ENCODE assay signal across 12 cellular contexts in genomic region chr21:43766734-43767497, GRCh38. TPM values are rescaled to one million over a fixed set of nuclear protein-coding genes. Genes with fewer than 3 reads are reported as not detected.
DNase-seq lines count a peak whose midpoint lies in the region; ATAC-seq, FAIRE-seq and TF ChIP-seq lines count a peak whose summit lies in the region.
"Had no signal": no experiment of that assay in that cellular context is flagged by ENCODE, and none has a peak within 500 bp of the region (broad histone marks: within the 10 kb centered on the region; RNA-seq: fewer than 3 reads in every experiment).

No MANE protein-coding gene starts in this region.

- CTCF ChIA-PET in A549 (lab: Yijun Ruan, JAX) (interaction anchor here (0.6 kb wide), 1 partner anchor 434 kb away, joined by 3 read pairs; no protein-coding TSS in a partner anchor), HEK293T (lab: Yijun Ruan, JAX) (no interaction called here), GM12878 (lab: Yijun Ruan, JAX) (no interaction called here)

- WGBS in A549 (ENCODE audit: missing lambda C conversion rate): 87% methylated on average over 23 of the region's 34 CpGs
- 90% methylated on average over 34 of the region's 34 CpGs for WGBS in GM12878 (ENCODE audit: insufficient coverage, insufficient replicate concordance, low lambda C conversion rate, missing lambda C conversion rate)

- no peaks in the 10 kb centered on the region for H3K9me3 Mint-ChIP-seq in stimulated activated effector memory CD8-positive, alpha-beta T cell treated with anti-CD3 and anti-CD28 coated beads, Interleukin-12 subunit alpha, Interleukin-12 subunit beta, amount 100 ng/mL, for 72 hours

- intact Hi-C loops in GM12878 (cut with micrococcal nuclease; ENCODE audit: unreplicated experiment) (no loop called here), mucosa of descending colon (cut with DNase I, micrococcal nuclease) (no loop called here)

- no peaks in the 10 kb centered on the region for H3K9me3 ChIP-seq in A549
- H3K9me3 ChIP-seq in GM12878 (replicated peaks; ENCODE audit: control insufficient read depth, insufficient read depth, low read length): peaks cover 2% of the 10 kb centered on the region; the same call in 1 of the 3 replicates
- no peaks in the 10 kb centered on the region for H3K9me3 ChIP-seq in mucosa of descending colon
- H3K9me3 ChIP-seq: tibial artery had no signal

- H3K36me3 ChIP-seq in GM12878 (ENCODE audit: control insufficient read depth in 2 of 2, insufficient read depth in 2 of 2, low read length in 1 of 2) (no peaks in the 10 kb centered on the region), mucosa of descending colon (ENCODE audit: low read depth) (no peaks in the 10 kb centered on the region)

- ATAC-seq in A549 (peak; percentile 7 to 11; a peak in 5 of 6 replicates), GM12878 (no peak), mucosa of descending colon (peak; percentile 55)
- no peak for ATAC-seq in stimulated activated effector memory CD8-positive, alpha-beta T cell treated with anti-CD3 and anti-CD28 coated beads, Interleukin-12 subunit alpha, Interleukin-12 subunit beta, amount 100 ng/mL, for 72 hours

- TF ChIP-seq POLR2A in A549 (IDR thresholded peaks at IDR 0.05; ENCODE audit: low read length): no peak
- peak; percentile 73 for TF ChIP-seq POLR2A in GM12878 (IDR thresholded peaks at IDR 0.05; ENCODE audit: low read depth, low read length)

- TF ChIP-seq EP300 in A549 (IDR thresholded peaks at IDR 0.05) (no peak), GM12878 (IDR thresholded peaks at IDR 0.05; ENCODE audit: borderline replicate concordance in 1 of 2, control insufficient read depth in 1 of 2, low read depth in 2 of 2, low read length in 2 of 2) (no peak)

- peaks cover 55% of the 10 kb centered on the region for H3K4me1 ChIP-seq in A549
- H3K4me1 ChIP-seq in GM12878 (ENCODE audit: control insufficient read depth, insufficient read depth, low read length): no peaks in the 10 kb centered on the region
- H3K4me1 ChIP-seq in mucosa of descending colon (ENCODE audit: low read depth): peaks cover 8% of the 10 kb centered on the region

- peak overlapping the region; percentile 94 to 97 for H3K27ac ChIP-seq in A549
- no peak overlapping the region for H3K27ac ChIP-seq in GM12878 (ENCODE audit: control insufficient read depth, insufficient read depth)
- H3K27ac ChIP-seq: tibial artery had no signal

- FAIRE-seq in A549 (lab: Jason Lieb, UNC): no peak
- FAIRE-seq in GM12878 (lab: Jason Lieb, UNC): no peak

- peaks cover 11% of the 10 kb centered on the region for H3K36me3 Mint-ChIP-seq in stimulated activated effector memory CD8-positive, alpha-beta T cell treated with anti-CD3 and anti-CD28 coated beads, Interleukin-12 subunit alpha, Interleukin-12 subunit beta, amount 100 ng/mL, for 72 hours

- in situ Hi-C loops in GM12878 (cut with MboI): no loop called here

- TF ChIP-seq CTCF in A549 (IDR thresholded peaks at IDR 0.05) (no peak), GM12878 (IDR thresholded peaks at IDR 0.05 in 2 of 3, conservative IDR thresholded peaks at IDR 0.05 in 1 of 3; ENCODE audit: control insufficient read depth in 2 of 3, extremely low read depth in 1 of 3, insufficient read depth in 1 of 3, low read depth in 3 of 3, low read length in 3 of 3) (no peak), mucosa of descending colon (IDR thresholded peaks at IDR 0.05) (no peak)

- no peaks in the 10 kb centered on the region for H3K27me3 ChIP-seq in GM12878 (replicated peaks in 1 of 2; ENCODE audit: control insufficient read depth in 2 of 2, insufficient read depth in 2 of 2, low read length in 1 of 2)
- H3K27me3 ChIP-seq: tibial artery had no signal

- SMC1A ChIA-PET in GM12878 (lab: Charles Lee; ENCODE audit: uncharacterized antibody, unreplicated experiment): no interaction called here

- peaks cover 8% of the 10 kb centered on the region for H3K4me1 Mint-ChIP-seq in stimulated activated effector memory CD8-positive, alpha-beta T cell treated with anti-CD3 and anti-CD28 coated beads, Interleukin-12 subunit alpha, Interleukin-12 subunit beta, amount 100 ng/mL, for 72 hours

- peak in 1 of 2 experiments; percentile 67 for DNase-seq in A549 (ENCODE audit: low read depth in 1 of 2, low spot score in 1 of 2)
- no peak for DNase-seq in HEK293T (ENCODE audit: extremely low spot score)
- no peak for DNase-seq in GM12878 (ENCODE audit: low read depth, low spot score)
- DNase-seq in mucosa of descending colon: no peak
- DNase-seq in GM19238 (ENCODE audit: insufficient read length, low spot score): no peak
- DNase-seq in cerebellar cortex (ENCODE audit: low spot score): no peak
- no peak for DNase-seq in stimulated activated effector memory CD8-positive, alpha-beta T cell treated with anti-CD3 and anti-CD28 coated beads, Interleukin-12 subunit alpha, Interleukin-12 subunit beta, amount 100 ng/mL, for 72 hours (ENCODE audit: low spot score in 2 of 2)
- DNase-seq in NOMO-1 (lab: John Stamatoyannopoulos, UW; ENCODE audit: unreplicated experiment in 2 of 2): no peak
- DNase-seq: KG1; NCI-H1694; NK-92 treated with Interleukin-12 subunit alpha and Interleukin-12 subunit beta, amount 100 ng/mL, for 24 hours; tibial artery had no signal

- no peak overlapping the region for H3K4me3 Mint-ChIP-seq in stimulated activated effector memory CD8-positive, alpha-beta T cell treated with anti-CD3 and anti-CD28 coated beads, Interleukin-12 subunit alpha, Interleukin-12 subunit beta, amount 100 ng/mL, for 72 hours

- no TSS peak for BruUV-seq in GM12878 (replicated peaks; lab: Mats Ljungman, UMichigan)

- no peak for TF ChIP-seq RAD21 in A549 (conservative IDR thresholded peaks at IDR 0.05 in 1 of 2, IDR thresholded peaks at IDR 0.05 in 1 of 2)
- TF ChIP-seq RAD21 in GM12878 (IDR thresholded peaks at IDR 0.05; ENCODE audit: insufficient read depth, low read depth, low read length): no peak

- RAD21 ChIA-PET in GM12878 (lab: Charles Lee; ENCODE audit: unreplicated experiment): no interaction called here

- H3K4me2 ChIP-seq in A549: peak overlapping the region; percentile 62
- no peak overlapping the region for H3K4me2 ChIP-seq in GM12878 (ENCODE audit: control insufficient read depth, insufficient read depth)

- no peak overlapping the region for H3K27ac Mint-ChIP-seq in stimulated activated effector memory CD8-positive, alpha-beta T cell treated with anti-CD3 and anti-CD28 coated beads, Interleukin-12 subunit alpha, Interleukin-12 subunit beta, amount 100 ng/mL, for 72 hours

- no peaks in the 10 kb centered on the region for H4K20me1 ChIP-seq in GM12878 (ENCODE audit: control insufficient read depth, insufficient read depth)

- no peak overlapping the region for H2AFZ ChIP-seq in GM12878 (ENCODE audit: control insufficient read depth, low read depth, low read length)

- POLR2A ChIA-PET in A549 (lab: Yijun Ruan, JAX) (interaction anchor here (1.3 kb wide), 1 partner anchor 38 kb away, joined by 3 read pairs; no protein-coding TSS in a partner anchor), HEK293T (lab: Yijun Ruan, JAX) (no interaction called here), GM12878 (lab: Charles Lee) (no interaction called here)

- H3K9ac ChIP-seq in GM12878 (ENCODE audit: control insufficient read depth, insufficient read depth, low read length): no peak overlapping the region

- H3K79me2 ChIP-seq in GM12878 (ENCODE audit: control insufficient read depth, insufficient read depth, low read length): no peaks in the 10 kb centered on the region

- H3K4me3 ChIP-seq in A549 (no peak overlapping the region), GM12878 (no peak overlapping the region), mucosa of descending colon (no peak overlapping the region)
- H3K4me3 ChIP-seq: tibial artery had no signal

RNA-seq across cellular contexts. Expression of gene CSTB, which starts 9.2 kb away (rescaled TPM):
- polyA plus RNA-seq in A549 (2011; rRNA removed): 42.9 and 51.5 TPM in 2 replicates
- polyA plus RNA-seq in A549 (2012; cell fraction: cytosol; rRNA removed): 90.6 and 103 TPM in 2 replicates
- polyA plus RNA-seq in A549 (2012; cell fraction: nucleus; rRNA removed): 29.1 and 41.0 TPM in 2 replicates
- 94.1 to 102 TPM (median 101 TPM) in 3 replicates for polyA plus RNA-seq in A549 (2017; fragmentation: RNase III; extraction: RNeasy Plus Mini Kit Qiagen cat#74134 plus additional on column Dnase treatment)
- polyA minus RNA-seq in A549 (2011; rRNA and poly(A)+ RNA removed): 16.5 and 23.7 TPM in 2 replicates
- 9.7 and 10.0 TPM in 2 replicates for total RNA-seq in GM12878 (2013; cell fraction: nucleolus; rRNA removed)
- 18.6 and 25.9 TPM in 2 replicates for total RNA-seq in GM12878 (2014; rRNA removed)
- 20.4 and 20.6 TPM in 2 replicates for total RNA-seq in GM12878 (2014; rRNA removed; fragmentation: Illumina TruSeq; extraction: Trizol)
- total RNA-seq in GM12878 (2021): 38.3 and 39.5 TPM in 2 replicates
- 42.8 TPM for polyA plus RNA-seq in GM12878 (2011; ENCODE audit: low read depth)
- 43.3 and 45.6 TPM in 2 replicates for polyA plus RNA-seq in GM12878 (2011; rRNA removed)
- polyA plus RNA-seq in GM12878 (2011; cell fraction: cytosol; rRNA removed): 75.9 and 87.5 TPM in 2 replicates
- 33.9 and 42.2 TPM in 2 replicates for polyA plus RNA-seq in GM12878 (2011; cell fraction: nucleus; rRNA removed)
- polyA plus RNA-seq in GM12878 (2012): 56.7 and 57.9 TPM in 2 replicates
- polyA plus RNA-seq in GM12878 (2014; fragmentation: Illumina TruSeq; extraction: Trizol): 30.1 and 53.5 TPM in 2 replicates
- 10 to 100 TPM; 12.5 to 20.2 TPM for polyA plus RNA-seq in GM12878 (2014; fragmentation: Nextera tagmentation; extraction: Ambion mirVana)
- polyA plus RNA-seq in GM12878 (2014; rRNA removed): 51.8 and 68.2 TPM in 2 replicates
- 10 to 100 TPM; 82.3 to 82.7 TPM for polyA plus RNA-seq in GM12878 (2016; fragmentation: Nextera tagmentation; extraction: Ambion mirVana)
- 31.5 and 36.7 TPM in 2 replicates for polyA minus RNA-seq in GM12878 (2011; rRNA and poly(A)+ RNA removed)
- 7.4 and 11.2 TPM in 2 replicates for polyA minus RNA-seq in GM12878 (2011; cell fraction: cytosol; rRNA and poly(A)+ RNA removed)
- 9.4 and 9.8 TPM in 2 replicates for polyA minus RNA-seq in GM12878 (2011; cell fraction: nucleus; rRNA and poly(A)+ RNA removed)
- total RNA-seq in mucosa of descending colon: 10 to 100 TPM; 36.2 to 64.5 (median 56.8) TPM

RNA-seq across cellular contexts. Expression of gene RRP1, which starts 22.5 kb away (rescaled TPM):
- polyA plus RNA-seq in A549 (2011; rRNA removed): 15.4 and 16.8 TPM in 2 replicates
- 21.1 and 22.1 TPM in 2 replicates for polyA plus RNA-seq in A549 (2012; cell fraction: cytosol; rRNA removed)
- 36.0 and 38.9 TPM in 2 replicates for polyA plus RNA-seq in A549 (2012; cell fraction: nucleus; rRNA removed)
- polyA plus RNA-seq in A549 (2017; fragmentation: RNase III; extraction: RNeasy Plus Mini Kit Qiagen cat#74134 plus additional on column Dnase treatment): 26.3 to 29.5 TPM (median 28.2 TPM) in 3 replicates
- polyA minus RNA-seq in A549 (2011; rRNA and poly(A)+ RNA removed): 14.5 and 16.5 TPM in 2 replicates
- total RNA-seq in GM12878 (2013; cell fraction: nucleolus; rRNA removed): 118 and 141 TPM in 2 replicates
- 32.5 and 40.9 TPM in 2 replicates for total RNA-seq in GM12878 (2014; rRNA removed)
- 22.3 and 23.8 TPM in 2 replicates for total RNA-seq in GM12878 (2014; rRNA removed; fragmentation: Illumina TruSeq; extraction: Trizol)
- total RNA-seq in GM12878 (2021): 58.7 and 65.3 TPM in 2 replicates
- 12.8 TPM for polyA plus RNA-seq in GM12878 (2011; ENCODE audit: low read depth)
- polyA plus RNA-seq in GM12878 (2011; rRNA removed): 21.8 and 26.0 TPM in 2 replicates
- polyA plus RNA-seq in GM12878 (2011; cell fraction: cytosol; rRNA removed): 24.5 and 28.0 TPM in 2 replicates
- 94.1 and 106 TPM in 2 replicates for polyA plus RNA-seq in GM12878 (2011; cell fraction: nucleus; rRNA removed)
- 24.5 and 28.7 TPM in 2 replicates for polyA plus RNA-seq in GM12878 (2012)
- 27.4 and 48.9 TPM in 2 replicates for polyA plus RNA-seq in GM12878 (2014; fragmentation: Illumina TruSeq; extraction: Trizol)
- 1 to 10 TPM in 1 of 2 experiments, under 1 TPM in 1; 0.34 to 4.3 TPM for polyA plus RNA-seq in GM12878 (2014; fragmentation: Nextera tagmentation; extraction: Ambion mirVana)
- 29.3 and 33.8 TPM in 2 replicates for polyA plus RNA-seq in GM12878 (2014; rRNA removed)
- 10 to 100 TPM; 56.1 to 70.8 TPM for polyA plus RNA-seq in GM12878 (2016; fragmentation: Nextera tagmentation; extraction: Ambion mirVana)
- 18.4 and 26.8 TPM in 2 replicates for polyA minus RNA-seq in GM12878 (2011; rRNA and poly(A)+ RNA removed)
- 8.8 and 11.2 TPM in 2 replicates for polyA minus RNA-seq in GM12878 (2011; cell fraction: cytosol; rRNA and poly(A)+ RNA removed)
- 38.6 and 59.0 TPM in 2 replicates for polyA minus RNA-seq in GM12878 (2011; cell fraction: nucleus; rRNA and poly(A)+ RNA removed)
- total RNA-seq in mucosa of descending colon: 10 to 100 TPM; 15.9 to 16.3 (median 16.3) TPM

RNA-seq across cellular contexts. Expression of gene PDXK, which starts 48.0 kb away (rescaled TPM):
- polyA plus RNA-seq in A549 (2011; rRNA removed) (252 and 292 TPM in 2 replicates), A549 (2017; fragmentation: RNase III; extraction: RNeasy Plus Mini Kit Qiagen cat#74134 plus additional on column Dnase treatment) (189 to 220 TPM (median 214 TPM) in 3 replicates), GM12878 (2011; rRNA removed) (103 and 141 TPM in 2 replicates), GM12878 (2014; fragmentation: Illumina TruSeq; extraction: Trizol) (24.3 and 53.1 TPM in 2 replicates), GM12878 (2014; fragmentation: Nextera tagmentation; extraction: Ambion mirVana) (10 to 100 TPM in 1 of 2 experiments, 1 to 10 TPM in 1; 3.7 to 11.4 TPM), GM12878 (2014; rRNA removed) (66.9 and 83.4 TPM in 2 replicates), GM12878 (2016; fragmentation: Nextera tagmentation; extraction: Ambion mirVana) (10 to 100 TPM; 82.1 to 96.8 TPM)
- polyA plus RNA-seq in A549 (2012; cell fraction: cytosol; rRNA removed): 331 and 370 TPM in 2 replicates
- 322 and 326 TPM in 2 replicates for polyA plus RNA-seq in A549 (2012; cell fraction: nucleus; rRNA removed)
- 336 and 363 TPM in 2 replicates for polyA minus RNA-seq in A549 (2011; rRNA and poly(A)+ RNA removed)
- 96.3 and 106 TPM in 2 replicates for total RNA-seq in GM12878 (2013; cell fraction: nucleolus; rRNA removed)
- total RNA-seq in GM12878 (2014; rRNA removed) (45.0 and 59.7 TPM in 2 replicates), GM12878 (2014; rRNA removed; fragmentation: Illumina TruSeq; extraction: Trizol) (41.3 and 45.8 TPM in 2 replicates), GM12878 (2021) (107 and 111 TPM in 2 replicates), mucosa of descending colon (100 to 1,000 TPM; 113 to 179 (median 161) TPM)
- 45.1 TPM for polyA plus RNA-seq in GM12878 (2011; ENCODE audit: low read depth)
- 143 and 158 TPM in 2 replicates for polyA plus RNA-seq in GM12878 (2011; cell fraction: cytosol; rRNA removed)
- 133 and 137 TPM in 2 replicates for polyA plus RNA-seq in GM12878 (2011; cell fraction: nucleus; rRNA removed)
- 65.0 and 92.7 TPM in 2 replicates for polyA plus RNA-seq in GM12878 (2012)
- 159 and 187 TPM in 2 replicates for polyA minus RNA-seq in GM12878 (2011; rRNA and poly(A)+ RNA removed)
- 38.8 and 43.0 TPM in 2 replicates for polyA minus RNA-seq in GM12878 (2011; cell fraction: cytosol; rRNA and poly(A)+ RNA removed)
- 19.3 and 36.7 TPM in 2 replicates for polyA minus RNA-seq in GM12878 (2011; cell fraction: nucleus; rRNA and poly(A)+ RNA removed)

Comparison
In these comparisons a context has a peak if more than half of its experiments do, and no peak if none do; other contexts are left out.
1. ATAC-seq: peak in A549 (2 of 2) and mucosa of descending colon (single experiment); none in GM12878 (single experiment) and stimulated activated effector memory CD8-positive, alpha-beta T cell treated with anti-CD3 and anti-CD28 coated beads, Interleukin-12 subunit alpha, Interleukin-12 subunit beta, amount 100 ng/mL, for 72 hours (single experiment).
2. Of the 24 proteins assayed by ChIP-seq in both GM12878 and A549: peak only in GM12878: BCL3 and POLR2A; only in A549: PBX3 and POLR2AphosphoS2; in both: none; in neither: 20.